8 cellular contexts compared by ENCODE assay signal in genomic region chr11:43680521-43681505, GRCh38. TPM values are rescaled to one million over a fixed set of nuclear protein-coding genes. Genes with fewer than 3 reads are reported as not detected.
DNase-seq lines count a peak whose midpoint lies in the region; ATAC-seq and TF ChIP-seq lines count a peak whose summit lies in the region.

HSD17B12 (plus strand) TSS chr11:43680738; CDS start chr11:43680828, 90 bp downstream.

- no peaks in the 10 kb centered on the region for H3K27me3 Mint-ChIP-seq in type B pancreatic cell

- peaks cover 29% of the 10 kb centered on the region for H3K36me3 Mint-ChIP-seq in type B pancreatic cell

- H3K36me3 ChIP-seq in heart left ventricle = peaks cover 0 to 23% (median 0%) of the 10 kb centered on the region in 9 donors

- peak; percentile 98 for DNase-seq in GM13976 (ENCODE audit: low spot score)
- peak; percentile 99 for DNase-seq in NCI-H146 treated with DMSO at 0.1 percent for 48 hours (lab: John Stamatoyannopoulos, UW; ENCODE audit: unreplicated experiment)
- DNase-seq in amniotic epithelial cell (ENCODE audit: low read depth) = peak; percentile 99
- peak; percentile 99 to 100 (median 100) for DNase-seq in heart left ventricle
- peak; percentile 99 for DNase-seq in pons (ENCODE audit: low spot score)
- peak; percentile 94 for DNase-seq in type B pancreatic cell (ENCODE audit: extremely low spot score, unreplicated experiment)

- H3K4me1 Mint-ChIP-seq in type B pancreatic cell (ENCODE audit: unreplicated experiment) = peaks cover 21% of the 10 kb centered on the region

- TF ChIP-seq CTCF in GM13976 (IDR thresholded peaks at IDR 0.05; ENCODE audit: borderline replicate concordance, control extremely low read depth, extremely low read depth, insufficient read depth, missing control alignments) (no peak), heart left ventricle (IDR thresholded peaks at IDR 0.05) (peak in 1 of 12 donors; percentile 26), type B pancreatic cell (conservative IDR thresholded peaks at IDR 0.05) (no peak)

- 0 to 1% (median 1%) methylated on average over 32 to 64 of the region's 64 CpGs for WGBS in heart left ventricle, 4 donors

- H3K4me3 Mint-ChIP-seq in type B pancreatic cell = peak within 1 kb of the TSS; percentile 93

- peak in 1 of 2 donors; percentile 93 for TF ChIP-seq POLR2A in heart left ventricle (IDR thresholded peaks at IDR 0.05)

- H3K4me3 ChIP-seq in heart left ventricle = peak within 1 kb of the TSS; percentile 75 to 98 (median 90)

- intact Hi-C loops in T-helper 1 cell treated with Interleukin-12 subunit alpha and Interleukin-12 subunit beta and Interleukin-4 antibody, amounts not matched to agents 30 ng/mL and 1 ng/mL, for 36 hours (cut with micrococcal nuclease) = loop anchor here (1.0 to 5.0 kb wide), 9 partner anchors 37 to 414 kb away; partner anchors contain the start of genes ACCS, ALKBH3, API5 and EXT2
- intact Hi-C loops in heart left ventricle (cut with DNase I) = loop anchor here in 4 of 10 donors (1.0 to 10.0 kb wide), 3 partner anchors 37 to 106 kb away; no protein-coding TSS in a partner anchor

- H3K9me3 ChIP-seq in heart left ventricle = no peaks in the 10 kb centered on the region

- ATAC-seq in HG02870 (IDR thresholded peaks at IDR 0.05; ENCODE audit: unreplicated experiment) (peak; percentile 96), heart left ventricle (peak; percentile 100)

- H3K27ac ChIP-seq in heart left ventricle = peak within 1 kb of the TSS; percentile 42 to 98 (median 92)

- peaks cover 0 to 43% (median 24%) of the 10 kb centered on the region in 12 donors for H3K4me1 ChIP-seq in heart left ventricle

- H3K27me3 ChIP-seq in heart left ventricle = no peaks in the 10 kb centered on the region

- H3K9me3 Mint-ChIP-seq in type B pancreatic cell = no peaks in the 10 kb centered on the region

- peak within 1 kb of the TSS; percentile 97 for H3K27ac Mint-ChIP-seq in type B pancreatic cell

- in situ Hi-C loops in GM13976 (cut with MboI; ENCODE audit: low sequenced_read_pairs, unreplicated experiment) = no loop called here

RNA-seq across cellular contexts. Expression of gene HSD17B12, which starts in this region (rescaled TPM):
- 44.9 and 50.8 TPM in 2 replicates for total RNA-seq in T-helper 1 cell treated with Interleukin-12 subunit alpha and Interleukin-12 subunit beta and Interleukin-4 antibody, amounts not matched to agents 30 ng/mL and 1 ng/mL, for 36 hours
- 100 to 1,000 TPM in 1 of 9 donors, 10 to 100 TPM in 8; 40.5 to 114 (median 80.1) TPM for total RNA-seq in heart left ventricle
- 10 to 100 TPM; 41.9 to 46.0 TPM for polyA plus RNA-seq in heart left ventricle
- 99.0 and 111 TPM in 2 replicates for total RNA-seq in type B pancreatic cell (ENCODE audit: low replicate concordance)

Comparison
In these comparisons a context has a peak if more than half of its experiments do, and no peak if none do; other contexts are left out.
1. Peak in every context shown above with its lines: DNase-seq, ATAC-seq, H3K4me3 ChIP-seq and H3K27ac ChIP-seq.